In genomic region chr2:240030379-240031094, GRCh38 we compare ENCODE assay signal across 38 cellular contexts. TPM values are rescaled to one million over a fixed set of nuclear protein-coding genes. Genes with fewer than 3 reads are reported as not detected.
"Had no signal": no experiment of that assay in that cellular context is flagged by ENCODE, and none has a peak within 500 bp of the region (broad histone marks: within the 10 kb centered on the region; RNA-seq: fewer than 3 reads in every experiment).

Gene OR6B2, minus strand, starts transcription at chr2:240030429. Its CDS starts 0 bp downstream, at chr2:240030429.

- H3K27ac Mint-ChIP-seq: activated B cell treated with CpG ODN at 0.5 μM for 24 hours; activated CD4-positive, alpha-beta memory T cell treated with anti-CD3 and anti-CD28 coated beads for 36 hours; activated CD4-positive, alpha-beta T cell treated with anti-CD3 and anti-CD28 coated beads, Interleukin-2, amount 10 ng/mL, durations not matched to agents 24 days and 14 days; activated CD8-positive, alpha-beta T cell treated with anti-CD3 and anti-CD28 coated beads for 36 hours; activated naive CD4-positive, alpha-beta T cell treated with anti-CD3 and anti-CD28 coated beads for 36 hours; activated naive CD8-positive, alpha-beta T cell treated with anti-CD3 and anti-CD28 coated beads for 36 hours; activated T-cell treated with anti-CD3 and anti-CD28 coated beads, Interleukin-2, amount 50 U/mL, for 72 hours; activated T-helper 1 cell treated with anti-CD3 and anti-CD28 coated beads, Interleukin-12 subunit alpha, Interleukin-12 subunit beta, Interleukin-2, Interleukin-4 antibody, amounts not matched to agents 30 ng/mL and 10 ng/mL and 1 ng/mL, durations not matched to agents 14 hours and 24 hours and 36 hours; activated T-helper 17 cell treated with anti-CD3 and anti-CD28 coated beads, Interleukin-2, amount 50 U/mL, for 72 hours; brain; T-cell; T-helper 2 cell treated with Interferon-gamma antibody and Interleukin-4, amounts not matched to agents 5 μg/mL and 100 μg/mL, for 36 hours had no signal

- H3K27me3 ChIP-seq: adrenal gland, cardiac muscle cell had no signal

- H3K9me3 Mint-ChIP-seq: activated B cell treated with CpG ODN at 0.5 μM for 24 hours; activated CD4-positive, alpha-beta memory T cell treated with anti-CD3 and anti-CD28 coated beads for 36 hours; activated CD4-positive, alpha-beta T cell treated with anti-CD3 and anti-CD28 coated beads, Interleukin-2, amount 10 ng/mL, durations not matched to agents 24 days and 14 days; activated CD8-positive, alpha-beta T cell treated with anti-CD3 and anti-CD28 coated beads for 36 hours; activated naive CD4-positive, alpha-beta T cell treated with anti-CD3 and anti-CD28 coated beads for 36 hours; activated naive CD4-positive, alpha-beta T cell treated with anti-CD3 and anti-CD28 coated beads, Interleukin-2, amount 50 U/mL, for 72 hours; activated naive CD8-positive, alpha-beta T cell treated with anti-CD3 and anti-CD28 coated beads for 36 hours; activated T-cell treated with anti-CD3 and anti-CD28 coated beads, Interleukin-2, amount 50 U/mL, for 4 hours; activated T-cell treated with anti-CD3 and anti-CD28 coated beads, Interleukin-2, amount 50 U/mL, for 72 hours; activated T-helper 1 cell treated with anti-CD3 and anti-CD28 coated beads, Interleukin-12 subunit alpha, Interleukin-12 subunit beta, Interleukin-2, Interleukin-4 antibody, amounts not matched to agents 30 ng/mL and 10 ng/mL and 1 ng/mL, durations not matched to agents 14 hours and 24 hours and 36 hours; activated T-helper 17 cell treated with anti-CD3 and anti-CD28 coated beads, Interleukin-2, amount 50 U/mL, for 72 hours; central memory CD8-positive, alpha-beta T cell; T-cell; T-helper 2 cell treated with Interferon-gamma antibody and Interleukin-4, amounts not matched to agents 5 μg/mL and 100 μg/mL, for 36 hours had no signal

- H3K4me3 Mint-ChIP-seq: activated B cell treated with CpG ODN at 0.5 μM for 24 hours; activated CD4-positive, alpha-beta memory T cell treated with anti-CD3 and anti-CD28 coated beads for 36 hours; activated CD4-positive, alpha-beta T cell treated with anti-CD3 and anti-CD28 coated beads, Interleukin-2, amount 10 ng/mL, durations not matched to agents 24 days and 14 days; activated CD8-positive, alpha-beta T cell treated with anti-CD3 and anti-CD28 coated beads for 36 hours; activated naive CD4-positive, alpha-beta T cell treated with anti-CD3 and anti-CD28 coated beads for 36 hours; activated naive CD8-positive, alpha-beta T cell treated with anti-CD3 and anti-CD28 coated beads for 36 hours; activated T-cell treated with anti-CD3 and anti-CD28 coated beads, Interleukin-2, amount 50 U/mL, for 4 hours; activated T-cell treated with anti-CD3 and anti-CD28 coated beads, Interleukin-2, amount 50 U/mL, for 72 hours; activated T-helper 1 cell treated with anti-CD3 and anti-CD28 coated beads, Interleukin-12 subunit alpha, Interleukin-12 subunit beta, Interleukin-2, Interleukin-4 antibody, amounts not matched to agents 30 ng/mL and 10 ng/mL and 1 ng/mL, durations not matched to agents 14 hours and 24 hours and 36 hours; activated T-helper 17 cell treated with anti-CD3 and anti-CD28 coated beads, Interleukin-2, amount 50 U/mL, for 72 hours; brain; central memory CD8-positive, alpha-beta T cell; T-cell; T-helper 2 cell treated with Interferon-gamma antibody and Interleukin-4, amounts not matched to agents 5 μg/mL and 100 μg/mL, for 36 hours had no signal

- H3K36me3 ChIP-seq: adrenal gland, cardiac muscle cell had no signal

- ATAC-seq: activated CD8-positive, alpha-beta T cell treated with anti-CD3 and anti-CD28 coated beads for 36 hours; activated naive CD4-positive, alpha-beta T cell treated with anti-CD3 and anti-CD28 coated beads, Interleukin-2, amount 50 U/mL, for 72 hours; activated T-cell treated with anti-CD3 and anti-CD28 coated beads, Interleukin-2, amount 50 U/mL, for 72 hours; activated T-helper 17 cell treated with anti-CD3 and anti-CD28 coated beads, Interleukin-2, amount 50 U/mL, for 72 hours; T-cell had no signal

- H3K4me1 Mint-ChIP-seq: activated B cell treated with CpG ODN at 0.5 μM for 24 hours; activated CD4-positive, alpha-beta T cell treated with anti-CD3 and anti-CD28 coated beads, Interleukin-2, amount 10 ng/mL, durations not matched to agents 24 days and 14 days; activated naive CD8-positive, alpha-beta T cell treated with anti-CD3 and anti-CD28 coated beads for 36 hours; activated T-helper 17 cell treated with anti-CD3 and anti-CD28 coated beads, Interleukin-2, amount 50 U/mL, for 72 hours; brain; central memory CD8-positive, alpha-beta T cell had no signal

- FAIRE-seq: TTC549 had no signal

- H3K9me3 ChIP-seq: adrenal gland had no signal

- H3K27ac ChIP-seq: adrenal gland, cardiac muscle cell, VCaP had no signal

- H3K4me3 ChIP-seq: adrenal gland, cardiac muscle cell had no signal

- H3K36me3 Mint-ChIP-seq: activated CD4-positive, alpha-beta memory T cell treated with anti-CD3 and anti-CD28 coated beads for 36 hours; activated naive CD8-positive, alpha-beta T cell treated with anti-CD3 and anti-CD28 coated beads for 36 hours; brain; T-cell had no signal

- H3K4me1 ChIP-seq: adrenal gland had no signal

- DNase-seq: activated B cell treated with CpG ODN at 0.5 μM for 24 hours; activated CD4-positive, alpha-beta memory T cell treated with anti-CD3 and anti-CD28 coated beads for 36 hours; activated CD4-positive, alpha-beta T cell treated with anti-CD3 and anti-CD28 coated beads for 4 hours; activated CD4-positive, alpha-beta T cell treated with anti-CD3 and anti-CD28 coated beads, Interleukin-2, amount 10 ng/mL, durations not matched to agents 24 days and 14 days; activated CD4-positive, alpha-beta T cell treated with anti-CD3 and anti-CD28 coated beads, Interleukin-2, amount 50 U/mL, for 1 hour; activated CD4-positive, alpha-beta T cell treated with anti-CD3 and anti-CD28 coated beads, Interleukin-2, amount 50 U/mL, for 4 hours; activated CD4-positive, CD25-positive, alpha-beta regulatory T cell treated with anti-CD3 and anti-CD28 coated beads, Interleukin-2, amount 50 U/mL, for 72 hours; activated CD8-positive, alpha-beta memory T cell treated with anti-CD3 and anti-CD28 coated beads, Interleukin-2, amount 50 U/mL, for 4 hours; activated CD8-positive, alpha-beta T cell treated with anti-CD3 and anti-CD28 coated beads for 36 hours; activated effector memory CD4-positive, alpha-beta T cell treated with anti-CD3 and anti-CD28 coated beads, Interleukin-2, amount 50 U/mL, for 16 hours; activated gamma-delta T cell treated with Interleukin-2 at 50 U/mL for 16 hours; activated naive CD4-positive, alpha-beta T cell; activated naive CD4-positive, alpha-beta T cell treated with anti-CD3 and anti-CD28 coated beads for 36 hours; activated naive CD4-positive, alpha-beta T cell treated with anti-CD3 and anti-CD28 coated beads, Interleukin-2, amount 50 U/mL, for 16 hours; activated naive CD8-positive, alpha-beta T cell treated with anti-CD3 and anti-CD28 coated beads for 36 hours; activated T-cell treated with anti-CD3 and anti-CD28 coated beads for 4 hours; activated T-cell treated with anti-CD3 and anti-CD28 coated beads, Interleukin-2, amount 50 U/mL, for 1 hour; activated T-cell treated with anti-CD3 and anti-CD28 coated beads, Interleukin-2, amount 50 U/mL, for 4 hours; activated T-cell treated with anti-CD3 and anti-CD28 coated beads, Interleukin-2, amount 50 U/mL, for 72 hours; adrenal gland; amniotic stem cell; caudate nucleus; T-cell; T-helper 2 cell; T-helper 9 cell had no signal

RNA-seq across cellular contexts. Expression of gene OR6B2, which starts in this region (rescaled TPM):
- total RNA-seq: activated B cell treated with CpG ODN at 0.5 μM for 24 hours; activated CD4-positive, alpha-beta memory T cell treated with anti-CD3 and anti-CD28 coated beads for 36 hours; activated CD4-positive, alpha-beta T cell treated with anti-CD3 and anti-CD28 coated beads, Interleukin-2, amount 10 ng/mL, durations not matched to agents 24 days and 14 days; activated CD8-positive, alpha-beta memory T cell treated with anti-CD3 and anti-CD28 coated beads for 36 hours; activated CD8-positive, alpha-beta T cell treated with anti-CD3 and anti-CD28 coated beads for 36 hours; activated naive CD4-positive, alpha-beta T cell treated with anti-CD3 and anti-CD28 coated beads for 36 hours; activated naive CD4-positive, alpha-beta T cell treated with anti-CD3 and anti-CD28 coated beads, Interleukin-2, amount 50 U/mL, for 72 hours; activated naive CD8-positive, alpha-beta T cell treated with anti-CD3 and anti-CD28 coated beads for 36 hours; activated T-cell treated with anti-CD3 and anti-CD28 coated beads, Interleukin-2, amount 50 U/mL, for 4 hours; activated T-cell treated with anti-CD3 and anti-CD28 coated beads, Interleukin-2, amount 50 U/mL, for 72 hours; activated T-helper 1 cell treated with anti-CD3 and anti-CD28 coated beads, Interleukin-12 subunit alpha, Interleukin-12 subunit beta, Interleukin-2, Interleukin-4 antibody, amounts not matched to agents 30 ng/mL and 10 ng/mL and 1 ng/mL, durations not matched to agents 14 hours and 24 hours and 36 hours; activated T-helper 17 cell treated with anti-CD3 and anti-CD28 coated beads, Interleukin-2, amount 50 U/mL, for 72 hours; adrenal gland; aorta; bronchial epithelial cell; cardiac muscle cell; T-cell; T-helper 1 cell treated with Interleukin-12 subunit alpha and Interleukin-12 subunit beta and Interleukin-4 antibody, amounts not matched to agents 30 ng/mL and 1 ng/mL, for 36 hours had no signal
